ENCODE assay signal across 6 cellular contexts in genomic region chr9:35659340-35659739, GRCh38. TPM values are rescaled to one million over a fixed set of nuclear protein-coding genes. Genes with fewer than 3 reads are reported as not detected.
A peak's percentile ranks its signal among the peaks of the same experiment; 100 is the strongest.
DNase-seq lines count a peak whose midpoint lies in the region; ATAC-seq and TF ChIP-seq lines count a peak whose summit lies in the region.

No MANE protein-coding gene starts in this region.

- H3K27ac Mint-ChIP-seq in T-helper 1 cell treated with Interleukin-12 subunit alpha and Interleukin-12 subunit beta and Interleukin-4 antibody, amounts not matched to agents 30 μg/mL and 1 μg/mL, for 36 hours: peak overlapping the region; percentile 80

- DNase-seq in T-helper 1 cell: no peak
- peak in 1 of 2 donors; percentile 54 for DNase-seq in fibroblast of lung (ENCODE audit: low read depth in 2 of 2)
- no peak for DNase-seq in thoracic aorta (ENCODE audit: low spot score)
- DNase-seq in posterior vena cava (ENCODE audit: low spot score): no peak
- DNase-seq in stimulated activated naive CD4-positive, alpha-beta T cell treated with Interleukin-2 at 50 U/mL for 16 hours (lab: John Stamatoyannopoulos, UW): no peak

- intact Hi-C loops in posterior vena cava (cut with DNase I): no loop called here

- peak; percentile 66 for ATAC-seq in thoracic aorta (ENCODE audit: insufficient number of reproducible peaks, low FRiP score, low read depth)

- H3K36me3 ChIP-seq in fibroblast of lung (ENCODE audit: control insufficient read depth, insufficient read depth, low read length) (peaks cover 2% of the 10 kb centered on the region), thoracic aorta (peaks cover 10% of the 10 kb centered on the region)

- H3K27me3 Mint-ChIP-seq in T-helper 1 cell treated with Interleukin-12 subunit alpha and Interleukin-12 subunit beta and Interleukin-4 antibody, amounts not matched to agents 30 μg/mL and 1 μg/mL, for 36 hours (ENCODE audit: low read depth): peaks cover 4% of the 10 kb centered on the region

- H3K27me3 ChIP-seq in fibroblast of lung (ENCODE audit: control insufficient read depth, insufficient read depth, low read length): no peaks in the 10 kb centered on the region
- H3K27me3 ChIP-seq in thoracic aorta (replicated peaks; ENCODE audit: insufficient read depth): no peaks in the 10 kb centered on the region

- peak overlapping the region; percentile 97 for H3K9ac ChIP-seq in fibroblast of lung (ENCODE audit: insufficient read depth, low read length)

- H3K4me1 ChIP-seq in fibroblast of lung (ENCODE audit: control insufficient read depth, extremely low read depth, insufficient read depth, low read length) (peaks cover 15% of the 10 kb centered on the region), thoracic aorta (ENCODE audit: control insufficient read depth in 1 of 2, low read depth in 2 of 2) (peaks cover 22 to 53% of the 10 kb centered on the region in 2 donors)

- peaks cover 15% of the 10 kb centered on the region for H3K79me2 ChIP-seq in fibroblast of lung (ENCODE audit: control insufficient read depth, insufficient read depth, low read length)

- H3K4me1 Mint-ChIP-seq in T-helper 1 cell treated with Interleukin-12 subunit alpha and Interleukin-12 subunit beta and Interleukin-4 antibody, amounts not matched to agents 30 μg/mL and 1 μg/mL, for 36 hours (ENCODE audit: low read depth): peaks cover 70% of the 10 kb centered on the region

- no peak overlapping the region for H2AFZ ChIP-seq in fibroblast of lung (ENCODE audit: low read length)

- TF ChIP-seq CTCF in fibroblast of lung (conservative IDR thresholded peaks at IDR 0.05 in 1 of 2, IDR thresholded peaks at IDR 0.05 in 1 of 2; ENCODE audit: low read depth in 1 of 2, low read length in 2 of 2) (no peak), thoracic aorta (IDR thresholded peaks at IDR 0.05) (no peak)

- H3K4me2 ChIP-seq in fibroblast of lung (ENCODE audit: extremely low read depth, insufficient read depth, low read length): peak overlapping the region; percentile 97

- peaks cover 29% of the 10 kb centered on the region for H3K36me3 Mint-ChIP-seq in T-helper 1 cell treated with Interleukin-12 subunit alpha and Interleukin-12 subunit beta and Interleukin-4 antibody, amounts not matched to agents 30 μg/mL and 1 μg/mL, for 36 hours (ENCODE audit: low read depth)

- H3K27ac ChIP-seq in fibroblast of lung (ENCODE audit: insufficient read depth, low read length) (peak overlapping the region; percentile 97), thoracic aorta (peak overlapping the region; percentile 99)

- H3K9me3 ChIP-seq in fibroblast of lung (ENCODE audit: control insufficient read depth, insufficient read depth, low read depth, low read length): no peaks in the 10 kb centered on the region
- H3K9me3 ChIP-seq in thoracic aorta: no peaks in the 10 kb centered on the region

- H4K20me1 ChIP-seq in fibroblast of lung (ENCODE audit: control insufficient read depth, extremely low read depth, insufficient read depth, low read length): no peaks in the 10 kb centered on the region

- no peaks in the 10 kb centered on the region for H3K9me3 Mint-ChIP-seq in T-helper 1 cell treated with Interleukin-12 subunit alpha and Interleukin-12 subunit beta and Interleukin-4 antibody, amounts not matched to agents 30 μg/mL and 1 μg/mL, for 36 hours

- peak overlapping the region; percentile 90 for H3K4me3 Mint-ChIP-seq in T-helper 1 cell treated with Interleukin-12 subunit alpha and Interleukin-12 subunit beta and Interleukin-4 antibody, amounts not matched to agents 30 μg/mL and 1 μg/mL, for 36 hours

- H3K4me3 ChIP-seq in fibroblast of lung (replicated peaks in 1 of 4; ENCODE audit: control extremely low read depth in 1 of 4, insufficient read depth in 1 of 4, low read depth in 3 of 4, low read length in 4 of 4) (peak overlapping the region; percentile 53 to 82 (median 74)), thoracic aorta (peak overlapping the region; percentile 98)

RNA-seq across cellular contexts. Expression of gene CCDC107, which starts 1.2 kb away (rescaled TPM):
- total RNA-seq in fibroblast of lung (15.4 and 20.6 TPM in 2 replicates), thoracic aorta (10 to 100 TPM; 75.2 to 92.2 TPM), posterior vena cava (10 to 100 TPM; 54.6 to 60.3 TPM)
- polyA plus RNA-seq in fibroblast of lung: 20.2 and 24.9 TPM in 2 replicates
- 34.3 and 34.9 TPM in 2 replicates for polyA plus RNA-seq in fibroblast of lung (2012)
- polyA minus RNA-seq in fibroblast of lung (ENCODE audit: low replicate concordance): 1.3 and 17.5 TPM in 2 replicates

RNA-seq across cellular contexts. Expression of gene RMRP, which starts 1.5 kb away (rescaled TPM):
- 67,954 and 162,287 TPM in 2 replicates for total RNA-seq in fibroblast of lung
- polyA plus RNA-seq in fibroblast of lung: 75.4 and 110 TPM in 2 replicates
- polyA plus RNA-seq in fibroblast of lung (2012): 16.4 and 31.6 TPM in 2 replicates
- polyA minus RNA-seq in fibroblast of lung (ENCODE audit: low replicate concordance): 7,676 and 19,551 TPM in 2 replicates
- 1,000 to 10,000 TPM; 1,550 to 5,543 TPM for total RNA-seq in thoracic aorta
- over 10,000 TPM; 18,238 to 21,166 TPM for total RNA-seq in posterior vena cava

RNA-seq across cellular contexts. Expression of gene ARHGEF39, which starts 5.7 kb away (rescaled TPM):
- total RNA-seq in fibroblast of lung (under 0.01 and 0.66 TPM in 2 replicates), thoracic aorta (1 to 10 TPM in 1 of 2 donors, under 1 TPM in 1; 0.54 to 1.2 TPM), posterior vena cava (under 1 TPM; 0.29 to 0.46 TPM)
- polyA plus RNA-seq in fibroblast of lung: 0.77 and 3.9 TPM in 2 replicates
- polyA plus RNA-seq in fibroblast of lung (2012): 0.63 and 2.3 TPM in 2 replicates
- polyA minus RNA-seq in fibroblast of lung (ENCODE audit: low replicate concordance): 2.2 and 4.4 TPM in 2 replicates

RNA-seq across cellular contexts. Expression of gene SIT1, which starts 8.6 kb away (rescaled TPM):
- total RNA-seq in fibroblast of lung (0.17 TPM in 1 of 2 replicates, not detected in the other), thoracic aorta (under 1 TPM in 1 of 2 donors, not detected in 1; 0.68 TPM), posterior vena cava (under 1 TPM; 0.24 to 0.56 TPM)
- 0.07 TPM in 1 of 2 replicates, not detected in the other for polyA plus RNA-seq in fibroblast of lung
- not detected in 2 replicates for polyA plus RNA-seq in fibroblast of lung (2012)
- not detected in 2 replicates for polyA minus RNA-seq in fibroblast of lung (ENCODE audit: low replicate concordance)

RNA-seq across cellular contexts. Expression of gene CA9, which starts 14.4 kb away (rescaled TPM):
- total RNA-seq in fibroblast of lung (0.17 and 0.26 TPM in 2 replicates), thoracic aorta (10 to 100 TPM in 1 of 2 donors, not detected in 1; 10.7 TPM), posterior vena cava (1 to 10 TPM in 1 of 2 donors, not detected in 1; 1.2 TPM)
- polyA plus RNA-seq in fibroblast of lung: 0.59 TPM in 1 of 2 replicates, not detected in the other
- polyA plus RNA-seq in fibroblast of lung (2012): 0.84 TPM in 2 replicates
- polyA minus RNA-seq in fibroblast of lung (ENCODE audit: low replicate concordance): not detected in 2 replicates
